ENCODE assay signal across 8 cellular contexts in genomic region chr11:124798991-124799383, GRCh38. TPM values are rescaled to one million over a fixed set of nuclear protein-coding genes. Genes with fewer than 3 reads are reported as not detected.
DNase-seq lines count a peak whose midpoint lies in the region; ATAC-seq and TF ChIP-seq lines count a peak whose summit lies in the region.

No MANE protein-coding gene starts in this region.

- TF ChIP-seq CTCF in right lobe of liver (IDR thresholded peaks at IDR 0.05) (no peak), uterus (IDR thresholded peaks at IDR 0.05) (no peak)

- WGBS in right lobe of liver (ENCODE audit: insufficient coverage, low coverage, low lambda C conversion rate, missing lambda C conversion rate): 7% methylated on average over 5 of the region's 10 CpGs

- H3K27ac ChIP-seq in right lobe of liver (peak overlapping the region in 2 of 3 donors; percentile 87 to 90), uterus (peak overlapping the region; percentile 96 to 98)

- peak; percentile 37 for DNase-seq in DMS53 (lab: John Stamatoyannopoulos, UW)
- DNase-seq in DMS53 treated with DMSO at 0.1 percent for 48 hours (lab: John Stamatoyannopoulos, UW; ENCODE audit: unreplicated experiment): no peak
- DNase-seq in LoVo (ENCODE audit: low spot score): peak; percentile 27
- peak; percentile 77 for DNase-seq in astrocyte of the hippocampus (ENCODE audit: low read depth, low spot score)
- no peak for DNase-seq in right lobe of liver
- DNase-seq in uterus: no peak
- no peak for DNase-seq in NCI-H524 treated with DMSO at 0.1 percent for 48 hours (lab: John Stamatoyannopoulos, UW)

- ATAC-seq in GM21737 (IDR thresholded peaks at IDR 0.05; ENCODE audit: unreplicated experiment) (peak; percentile 16), right lobe of liver (no peak)

- TF ChIP-seq POLR2A in right lobe of liver (IDR thresholded peaks at IDR 0.05) (no peak), uterus (IDR thresholded peaks at IDR 0.05) (no peak)

- H3K27me3 ChIP-seq in right lobe of liver (no peaks in the 10 kb centered on the region), uterus (no peaks in the 10 kb centered on the region)

- intact Hi-C loops in right lobe of liver (cut with DNase I) (no loop called here), uterus (cut with DNase I; ENCODE audit: low total_unique reads) (no loop called here)

- H3K36me3 ChIP-seq in right lobe of liver: no peaks in the 10 kb centered on the region
- H3K36me3 ChIP-seq in uterus: no peaks in the 10 kb centered on the region

- H3K4me1 ChIP-seq in right lobe of liver (peaks cover 0 to 9% (median 2%) of the 10 kb centered on the region in 4 donors), uterus (no peaks in the 10 kb centered on the region)

- H3K9me3 ChIP-seq in right lobe of liver: no peaks in the 10 kb centered on the region
- no peaks in the 10 kb centered on the region for H3K9me3 ChIP-seq in uterus

- H3K4me3 ChIP-seq in right lobe of liver: peak overlapping the region; percentile 61 to 93 (median 83)
- peak overlapping the region; percentile 50 to 91 for H3K4me3 ChIP-seq in uterus

RNA-seq across cellular contexts. Expression of gene MSANTD2, which starts 1.2 kb away (rescaled TPM):
- total RNA-seq in right lobe of liver (1 to 10 TPM; 2.6 to 4.7 (median 3.6) TPM), uterus (10 to 100 TPM in 3 of 4 donors, 1 to 10 TPM in 1; 5.1 to 36.6 (median 24.5) TPM)

RNA-seq across cellular contexts. Expression of gene ESAM, which starts 36.9 kb away (rescaled TPM):
- total RNA-seq in right lobe of liver (10 to 100 TPM in 3 of 6 experiments, 1 to 10 TPM in 3; 6.1 to 15.3 (median 9.7) TPM), uterus (10 to 100 TPM; 18.7 to 91.6 (median 47.7) TPM)

RNA-seq across cellular contexts. Expression of gene VSIG2, which starts 46.9 kb away (rescaled TPM):
- 1 to 10 TPM in 2 of 6 experiments, under 1 TPM in 3, not detected in 1; 0.68 to 1.4 (median 0.83) TPM for total RNA-seq in right lobe of liver
- 1 to 10 TPM in 2 of 4 donors, not detected in 2; 1.9 to 2.2 TPM for total RNA-seq in uterus

RNA-seq across cellular contexts. Expression of gene NRGN, which starts 59.2 kb away (rescaled TPM):
- total RNA-seq in right lobe of liver: 1 to 10 TPM in 3 of 6 experiments, under 1 TPM in 2, not detected in 1; 0.43 to 4.6 (median 1.4) TPM
- 10 to 100 TPM in 1 of 4 donors, under 1 TPM in 1, not detected in 2; 0.62 to 16.4 TPM for total RNA-seq in uterus

Comparison
In these comparisons a context has a peak if more than half of its experiments do, and no peak if none do; other contexts are left out.
1. DNase-seq: peak in DMS53 (single experiment), LoVo (single experiment) and astrocyte of the hippocampus (single experiment); none in DMS53 treated with DMSO at 0.1 percent for 48 hours (single experiment), right lobe of liver (0 of 3), uterus (0 of 2) and NCI-H524 treated with DMSO at 0.1 percent for 48 hours (single experiment).